In genomic region chr1:156852414-156852874, GRCh38 we compare ENCODE assay signal across 8 cellular contexts. TPM values are rescaled to one million over a fixed set of nuclear protein-coding genes. Genes with fewer than 3 reads are reported as not detected.
DNase-seq lines count a peak whose midpoint lies in the region; ATAC-seq and TF ChIP-seq lines count a peak whose summit lies in the region.

No MANE protein-coding gene starts in this region.

- peak overlapping the region in 2 of 3 donors; percentile 72 to 85 for H3K27ac ChIP-seq in right lobe of liver

- intact Hi-C loops in right lobe of liver (cut with DNase I): no loop called here

- H3K27me3 ChIP-seq in right lobe of liver: no peaks in the 10 kb centered on the region

- H3K36me3 ChIP-seq in right lobe of liver: no peaks in the 10 kb centered on the region

- H3K4me3 ChIP-seq in right lobe of liver: no peak overlapping the region

- DNase-seq in AG08395 (ENCODE audit: low spot score) (peak; percentile 43), NCI-H1694 (lab: John Stamatoyannopoulos, UW) (peak; percentile 99), amniotic epithelial cell (ENCODE audit: low read depth) (peak; percentile 24), right lobe of liver (peak; percentile 90 to 98 (median 97))
- no peak for DNase-seq in effector CD8-positive, alpha-beta T cell (lab: John Stamatoyannopoulos, UW)

- TF ChIP-seq CTCF in right lobe of liver (IDR thresholded peaks at IDR 0.05): no peak

- peaks cover 0 to 16% (median 7%) of the 10 kb centered on the region in 4 donors for H3K4me1 ChIP-seq in right lobe of liver

- no peaks in the 10 kb centered on the region for H3K9me3 ChIP-seq in right lobe of liver

- WGBS in right lobe of liver (ENCODE audit: insufficient coverage, low coverage, low lambda C conversion rate, missing lambda C conversion rate): 30% methylated on average over 2 of the region's 9 CpGs

- peak; percentile 88 to 93 (median 92) for ATAC-seq in right lobe of liver
- ATAC-seq in HG03469 (IDR thresholded peaks at IDR 0.05; ENCODE audit: unreplicated experiment): no peak
- ATAC-seq in HG02571 (IDR thresholded peaks at IDR 0.05; ENCODE audit: unreplicated experiment): no peak
- ATAC-seq in HG02938 (IDR thresholded peaks at IDR 0.05; ENCODE audit: unreplicated experiment): no peak

- no peak for TF ChIP-seq POLR2A in right lobe of liver (IDR thresholded peaks at IDR 0.05)

RNA-seq across cellular contexts. Expression of gene INSRR, which starts 6.5 kb away (rescaled TPM):
- not detected for total RNA-seq in right lobe of liver

RNA-seq across cellular contexts. Expression of gene NTRK1, which starts 8.2 kb away (rescaled TPM):
- not detected for total RNA-seq in right lobe of liver

RNA-seq across cellular contexts. Expression of gene SH2D2A, which starts 35.8 kb away (rescaled TPM):
- total RNA-seq in right lobe of liver: 1 to 10 TPM in 1 of 6 experiments, under 1 TPM in 5; 0.32 to 1.3 (median 0.67) TPM

RNA-seq across cellular contexts. Expression of gene PEAR1, which starts 41.1 kb away (rescaled TPM):
- total RNA-seq in right lobe of liver: 1 to 10 TPM; 2.2 to 9.8 (median 3.6) TPM

Comparison
In these comparisons a context has a peak if more than half of its experiments do, and no peak if none do; other contexts are left out.
1. ATAC-seq: peak in right lobe of liver (4 of 4); none in HG03469 (single experiment), HG02571 (single experiment) and HG02938 (single experiment).